Comparison of ENCODE assay signal across 8 cellular contexts in genomic region chr9:63859090-63859474, GRCh38.
DNase-seq lines count a peak whose midpoint lies in the region; ATAC-seq and TF ChIP-seq lines count a peak whose summit lies in the region.
"Not testable (repeated sequence)": the region's sequence is repeated elsewhere in the genome, so short reads cannot be mapped to it uniquely, and the experiment has no call there.

No MANE protein-coding gene starts in this region.

- not testable (repeated sequence) for H3K9me3 ChIP-seq in CD4-positive, alpha-beta T cell (ENCODE audit: control insufficient read depth, low read length); esophagus (ENCODE audit: control insufficient read depth in 2 of 2, insufficient read depth in 1 of 2, low read depth in 1 of 2, low read length in 1 of 2); liver (ENCODE audit: control insufficient read depth in 4 of 4, low read length in 3 of 4); psoas muscle; upper lobe of right lung

- not testable (repeated sequence) for DNase-seq in CD4-positive, alpha-beta T cell; activated CD4-positive, alpha-beta memory T cell treated with anti-CD3 and anti-CD28 coated beads for 36 hours; brain microvascular endothelial cell; upper lobe of right lung
- DNase-seq in LHCN-M2 (ENCODE audit: low read depth): peak; percentile 10
- DNase-seq in psoas muscle: peak in 1 of 2 donors; percentile 15

- POLR2A ChIA-PET in CD4-positive, alpha-beta T cell (lab: Charles Lee); activated CD4-positive, alpha-beta memory T cell treated with anti-CD3 and anti-CD28 coated beads for 36 hours (lab: Charles Lee): not testable (repeated sequence)

- not testable (repeated sequence) for H3K9me3 Mint-ChIP-seq in CD4-positive, alpha-beta T cell
- H3K9me3 Mint-ChIP-seq in activated CD4-positive, alpha-beta memory T cell treated with anti-CD3 and anti-CD28 coated beads for 36 hours: peaks cover 14% of the 10 kb centered on the region

- not testable (repeated sequence) for H3K36me3 Mint-ChIP-seq in CD4-positive, alpha-beta T cell (ENCODE audit: low read depth); activated CD4-positive, alpha-beta memory T cell treated with anti-CD3 and anti-CD28 coated beads for 36 hours

- not testable (repeated sequence) for H3K27me3 ChIP-seq in CD4-positive, alpha-beta T cell (ENCODE audit: control insufficient read depth, insufficient read depth, low read length); brain microvascular endothelial cell (replicated peaks); esophagus (ENCODE audit: control insufficient read depth in 1 of 2, insufficient read depth in 2 of 2, low read length in 2 of 2); liver (ENCODE audit: control insufficient read depth in 4 of 4, insufficient read depth in 4 of 4, low read length in 3 of 4); psoas muscle (ENCODE audit: insufficient read depth in 3 of 3, low read length in 2 of 3); upper lobe of right lung

- not testable (repeated sequence) for TF ChIP-seq CTCF in CD4-positive, alpha-beta T cell (IDR thresholded peaks at IDR 0.05); brain microvascular endothelial cell (IDR thresholded peaks at IDR 0.05; ENCODE audit: low read depth, low read length, missing control alignments); liver (IDR thresholded peaks at IDR 0.05; ENCODE audit: low read depth, low read length, missing input control); psoas muscle (IDR thresholded peaks at IDR 0.05); upper lobe of right lung (IDR thresholded peaks at IDR 0.05)

- CTCF ChIA-PET in CD4-positive, alpha-beta T cell (lab: Charles Lee); activated CD4-positive, alpha-beta memory T cell treated with anti-CD3 and anti-CD28 coated beads for 36 hours (lab: Charles Lee): not testable (repeated sequence)

- intact Hi-C loops in CD4-positive, alpha-beta T cell (cut with DNase I, micrococcal nuclease); activated CD4-positive, alpha-beta memory T cell treated with anti-CD3 and anti-CD28 coated beads for 36 hours (cut with micrococcal nuclease); psoas muscle (cut with DNase I); upper lobe of right lung (cut with DNase I): not testable (repeated sequence)

- 42 to 50% methylated on average over 20 to 24 of the region's 24 CpGs for WGBS in esophagus, 2 donors
- 30% methylated on average over 24 of the region's 24 CpGs for WGBS in liver
- 29 to 44% (median 40%) methylated on average over 22 to 24 of the region's 24 CpGs for WGBS in psoas muscle, 3 donors

- not testable (repeated sequence) for H3K27ac Mint-ChIP-seq in CD4-positive, alpha-beta T cell; activated CD4-positive, alpha-beta memory T cell treated with anti-CD3 and anti-CD28 coated beads for 36 hours

- not testable (repeated sequence) for H3K27me3 Mint-ChIP-seq in CD4-positive, alpha-beta T cell; activated CD4-positive, alpha-beta memory T cell treated with anti-CD3 and anti-CD28 coated beads for 36 hours

- ATAC-seq in CD4-positive, alpha-beta T cell (ENCODE audit: poor library complexity); psoas muscle; upper lobe of right lung: not testable (repeated sequence)

- not testable (repeated sequence) for H3K27ac ChIP-seq in CD4-positive, alpha-beta T cell (ENCODE audit: low read depth, low read length); brain microvascular endothelial cell; esophagus (ENCODE audit: low read depth in 2 of 2, low read length in 1 of 2); psoas muscle
- H3K27ac ChIP-seq in liver (ENCODE audit: low read depth in 1 of 2, low read length in 2 of 2) (peak overlapping the region; percentile 32 to 71), upper lobe of right lung (peak overlapping the region; percentile 24)

- not testable (repeated sequence) for H3K4me1 Mint-ChIP-seq in CD4-positive, alpha-beta T cell (ENCODE audit: low read depth); activated CD4-positive, alpha-beta memory T cell treated with anti-CD3 and anti-CD28 coated beads for 36 hours (ENCODE audit: low read depth)

- not testable (repeated sequence) for H3K36me3 ChIP-seq in brain microvascular endothelial cell (replicated peaks); esophagus (ENCODE audit: control insufficient read depth in 2 of 2, insufficient read depth in 2 of 2, low read length in 1 of 2); liver (ENCODE audit: control insufficient read depth in 4 of 4, insufficient read depth in 3 of 4, low read depth in 1 of 4, low read length in 3 of 4); psoas muscle (ENCODE audit: insufficient read depth in 1 of 2, low read depth in 1 of 2); upper lobe of right lung

- not testable (repeated sequence) for H3K9ac ChIP-seq in liver (ENCODE audit: low read depth in 1 of 2, low read length in 2 of 2)

- H3K4me1 ChIP-seq in esophagus (ENCODE audit: control insufficient read depth in 2 of 2, insufficient read depth in 2 of 2, low read length in 1 of 2); liver (ENCODE audit: control insufficient read depth in 4 of 4, insufficient read depth in 4 of 4, low read length in 3 of 4); psoas muscle; upper lobe of right lung: not testable (repeated sequence)

- not testable (repeated sequence) for TF ChIP-seq RAD21 in liver (IDR thresholded peaks at IDR 0.05)

- in situ Hi-C loops in brain microvascular endothelial cell (cut with HindIII; ENCODE audit: low pct_ligation_motif_present, low sequenced_read_pairs): not testable (repeated sequence)

- H3K4me3 Mint-ChIP-seq in CD4-positive, alpha-beta T cell: peak overlapping the region; percentile 34
- peak overlapping the region; percentile 43 for H3K4me3 Mint-ChIP-seq in activated CD4-positive, alpha-beta memory T cell treated with anti-CD3 and anti-CD28 coated beads for 36 hours

- peak overlapping the region; percentile 5 for H3K4me3 ChIP-seq in brain microvascular endothelial cell (ENCODE audit: low read depth, low read length)
- peak overlapping the region; percentile 14 to 36 for H3K4me3 ChIP-seq in esophagus (ENCODE audit: low read depth in 1 of 2, low read length in 2 of 2)
- peak overlapping the region in 2 of 3 donors; percentile 55 to 63 for H3K4me3 ChIP-seq in liver (ENCODE audit: low read depth in 1 of 3, low read length in 3 of 3)
- H3K4me3 ChIP-seq in psoas muscle: peak overlapping the region; percentile 46
- peak overlapping the region; percentile 49 for H3K4me3 ChIP-seq in upper lobe of right lung

Comparison
In these comparisons a context has a peak if more than half of its experiments do, and no peak if none do; other contexts are left out.
1. H3K4me3 ChIP-seq: peak in every context shown above with its lines; median percentile 59 in liver; 49 in upper lobe of right lung; 46 in psoas muscle; 25 in esophagus; 5 in brain microvascular endothelial cell.